ENCODE assay signal across 14 cellular contexts in genomic region chr1:99644302-99645004, GRCh38. TPM values are rescaled to one million over a fixed set of nuclear protein-coding genes. Genes with fewer than 3 reads are reported as not detected.
DNase-seq lines count a peak whose midpoint lies in the region; ATAC-seq and TF ChIP-seq lines count a peak whose summit lies in the region.
"Had no signal": no experiment of that assay in that cellular context is flagged by ENCODE, and none has a peak within 500 bp of the region (broad histone marks: within the 10 kb centered on the region; RNA-seq: fewer than 3 reads in every experiment).

No MANE protein-coding gene starts in this region.

- H3K18ac ChIP-seq in IMR-90 (ENCODE audit: low read depth, low read length), result peak overlapping the region; percentile 69; the same call in 1 of the 2 replicates

- no peak for TF ChIP-seq CTCF in IMR-90 (conservative IDR thresholded peaks at IDR 0.05; ENCODE audit: low read depth, low read length)
- TF ChIP-seq CTCF in mammary epithelial cell (conservative IDR thresholded peaks at IDR 0.05 in 1 of 2, IDR thresholded peaks at IDR 0.05 in 1 of 2; ENCODE audit: extremely low read depth in 1 of 2, insufficient read depth in 1 of 2, low read depth in 1 of 2, low read length in 2 of 2), result no peak
- no peak for TF ChIP-seq CTCF in parathyroid adenoma (IDR thresholded peaks at IDR 0.05)

- H3K9me1 ChIP-seq in IMR-90 (ENCODE audit: insufficient read depth, low read length), result peaks cover 4% of the 10 kb centered on the region; the same call in 1 of the 2 replicates

- H3K27ac ChIP-seq in IMR-90 (ENCODE audit: insufficient read depth, low read length), result no peak overlapping the region
- H3K27ac ChIP-seq in mammary epithelial cell (ENCODE audit: insufficient read depth, low read depth, low read length), result peak overlapping the region; percentile 87
- H3K27ac ChIP-seq in parathyroid adenoma, result peak overlapping the region; percentile 97

- no peak overlapping the region for H3K56ac ChIP-seq in IMR-90 (ENCODE audit: extremely low read depth, insufficient read depth, low read length)

- ATAC-seq in IMR-90 (ENCODE audit: low read depth) (no peak), HG03095 (IDR thresholded peaks at IDR 0.05; ENCODE audit: unreplicated experiment) (no peak), HG03439 (IDR thresholded peaks at IDR 0.05; ENCODE audit: unreplicated experiment) (no peak)
- ATAC-seq: mucosa of descending colon had no signal

- no peak overlapping the region for H3K4me2 ChIP-seq in IMR-90 (ENCODE audit: low read depth, low read length)
- peak overlapping the region; percentile 89 for H3K4me2 ChIP-seq in mammary epithelial cell (ENCODE audit: insufficient read depth, low read depth, low read length)
- H3K4me2 ChIP-seq in parathyroid adenoma (ENCODE audit: low read length), result peak overlapping the region; percentile 69

- H4K20me1 ChIP-seq in IMR-90 (ENCODE audit: insufficient read depth, low read length), result no peaks in the 10 kb centered on the region
- no peaks in the 10 kb centered on the region for H4K20me1 ChIP-seq in mammary epithelial cell (ENCODE audit: insufficient read depth, low read length)

- H3K4me1 ChIP-seq in IMR-90 (ENCODE audit: control insufficient read depth, insufficient read depth, low read length), result peaks cover 12% of the 10 kb centered on the region
- H3K4me1 ChIP-seq in mammary epithelial cell (ENCODE audit: insufficient read depth, low read length), result peaks cover 35% of the 10 kb centered on the region
- peaks cover 15% of the 10 kb centered on the region for H3K4me1 ChIP-seq in parathyroid adenoma

- H2AFZ ChIP-seq in IMR-90 (replicated peaks; ENCODE audit: low read length, poor library complexity), result no peak overlapping the region
- no peak overlapping the region for H2AFZ ChIP-seq in mammary epithelial cell (ENCODE audit: low read depth, low read length)
- H2AFZ ChIP-seq in parathyroid adenoma, result peak overlapping the region; percentile 86

- H2BK20ac ChIP-seq in IMR-90 (ENCODE audit: low read depth, low read length), result no peak overlapping the region; the same call in 1 of the 2 replicates

- TF ChIP-seq POLR2A in IMR-90 (IDR thresholded peaks at IDR 0.05; ENCODE audit: low read depth, low read length), result no peak

- H2BK15ac ChIP-seq in IMR-90 (ENCODE audit: low read depth, low read length), result no peak overlapping the region

- CTCF ChIA-PET in IMR-90 (lab: Yijun Ruan, JAX), result interaction anchor here (1.4 kb wide), 1 partner anchor 42 kb away, joined by 3 read pairs; no protein-coding TSS in a partner anchor
- CTCF ChIA-PET in mammary epithelial cell (lab: Charles Lee; ENCODE audit: low non-redundant PET), result no interaction called here

- H3K9me3 ChIP-seq in IMR-90 (ENCODE audit: control insufficient read depth, insufficient read depth, low read length), result no peaks in the 10 kb centered on the region
- no peaks in the 10 kb centered on the region for H3K9me3 ChIP-seq in mammary epithelial cell (replicated peaks; ENCODE audit: insufficient read depth, low read length)
- H3K9me3 ChIP-seq in parathyroid adenoma (ENCODE audit: control insufficient read depth, low read length), result no peaks in the 10 kb centered on the region
- H3K9me3 ChIP-seq: mucosa of descending colon had no signal

- H2AK5ac ChIP-seq in IMR-90 (ENCODE audit: low read depth, low read length), result peak overlapping the region; percentile 27; the same call in 1 of the 2 replicates

- peak; percentile 82 for DNase-seq in DMS79 treated with DMSO at 0.1 percent for 48 hours (lab: John Stamatoyannopoulos, UW)
- DNase-seq in IMR-90, result no peak
- DNase-seq in mammary epithelial cell, result peak; percentile 63
- DNase-seq in CD1c-positive myeloid dendritic cell (ENCODE audit: extremely low spot score), result no peak
- DNase-seq in COLO668 (lab: John Stamatoyannopoulos, UW; ENCODE audit: unreplicated experiment), result no peak
- DNase-seq: activated CD8-positive, alpha-beta memory T cell treated with anti-CD3 and anti-CD28 coated beads for 24 hours; activated naive CD4-positive, alpha-beta T cell treated with anti-CD3 and anti-CD28 coated beads, Interleukin-2, amount 50 U/mL, for 16 hours; mucosa of descending colon; NCI-H345; stimulated activated CD4-positive, alpha-beta T cell treated with anti-CD3 and anti-CD28 coated beads, Interleukin-4, amount 100 ng/mL, for 4 hours; stimulated activated naive CD4-positive, alpha-beta T cell had no signal

- no TSS peak for BruUV-seq in IMR-90 (replicated peaks; lab: Mats Ljungman, UMichigan)
- BruUV-seq in mammary epithelial cell (replicated peaks; lab: Mats Ljungman, UMichigan), result no TSS peak

- intact Hi-C loops in IMR-90 (cut with micrococcal nuclease) (no loop called here), mammary epithelial cell (cut with micrococcal nuclease) (loop anchor here (5.0 kb wide), 2 partner anchors 62 to 87 kb away; no protein-coding TSS in a partner anchor)

- no peak overlapping the region for H2BK5ac ChIP-seq in IMR-90 (ENCODE audit: low read depth, low read length, poor library complexity, severe bottlenecking)

- POLR2A ChIA-PET in IMR-90 (lab: Charles Lee; ENCODE audit: unreplicated experiment), result no interaction called here

- H3K4me3 ChIP-seq in IMR-90 (ENCODE audit: insufficient read depth, low read depth, low read length) (no peak overlapping the region), mammary epithelial cell (replicated peaks in 1 of 3; ENCODE audit: insufficient read depth in 1 of 3, low read depth in 2 of 3, low read length in 3 of 3) (no peak overlapping the region), parathyroid adenoma (ENCODE audit: low read depth, low read length) (peak overlapping the region; percentile 61)
- H3K4me3 ChIP-seq: mucosa of descending colon had no signal

- no peak overlapping the region for H3K23ac ChIP-seq in IMR-90 (ENCODE audit: low read depth, low read length)

- dilution Hi-C loops in IMR-90 (cut with HindIII; ENCODE audit: low sequenced_read_pairs, unreplicated experiment) (no loop called here), mammary epithelial cell (cut with HindIII; ENCODE audit: low sequenced_read_pairs) (no loop called here)

- TF ChIP-seq RAD21 in IMR-90 (IDR thresholded peaks at IDR 0.05; ENCODE audit: low read length), result no peak

- H3K4ac ChIP-seq in IMR-90 (ENCODE audit: low read depth, low read length), result no peak overlapping the region

- in situ Hi-C loops in IMR-90 (cut with MboI; ENCODE audit: low sequenced_read_pairs), result no loop called here
- in situ Hi-C loops in mammary epithelial cell (cut with MboI; ENCODE audit: low sequenced_read_pairs in 2 of 2), result no loop called here

- H2AK9ac ChIP-seq in IMR-90 (replicated peaks; ENCODE audit: low read depth, low read length, poor library complexity), result no peak overlapping the region

- H4K8ac ChIP-seq in IMR-90 (ENCODE audit: low read depth in 2 of 2, low read length in 2 of 2), result no peak overlapping the region

- H2BK120ac ChIP-seq in IMR-90 (ENCODE audit: low read depth, low read length), result 0 out of 2 replicates have a peak overlapping the region, but pooled peaks have one; percentile 2

- WGBS in IMR-90 (ENCODE audit: extremely low coverage in 2 of 2, insufficient read length in 1 of 2), 2 experiments, result no CpG with 5 or more reads among the region's 2 CpGs
- 11% methylated on average over 1 of the region's 2 CpGs for whole genome bisulfite sequencing in mammary epithelial cell (ENCODE audit: low coverage, missing lambda C conversion rate)

- no peak overlapping the region for H3K14ac ChIP-seq in IMR-90 (replicated peaks; ENCODE audit: low read depth, low read length)

- H4K5ac ChIP-seq in IMR-90 (ENCODE audit: low read depth, low read length), result peak overlapping the region; percentile 63; the same call in 1 of the 2 replicates

- H3K36me3 ChIP-seq in IMR-90 (ENCODE audit: control insufficient read depth, insufficient read depth, low read length), result no peaks in the 10 kb centered on the region
- no peaks in the 10 kb centered on the region for H3K36me3 ChIP-seq in mammary epithelial cell (ENCODE audit: insufficient read depth, low read length)
- no peaks in the 10 kb centered on the region for H3K36me3 ChIP-seq in parathyroid adenoma (ENCODE audit: control insufficient read depth, insufficient read depth, low read length)

- H3K79me1 ChIP-seq in IMR-90 (ENCODE audit: low read depth in 1 of 2, low read length in 2 of 2), result no peaks in the 10 kb centered on the region

- H3K79me2 ChIP-seq in mammary epithelial cell (ENCODE audit: insufficient read depth, low read length), result no peaks in the 10 kb centered on the region
- H3K79me2 ChIP-seq in parathyroid adenoma, result no peaks in the 10 kb centered on the region

- peak overlapping the region; percentile 2; the same call in 1 of the 2 replicates for H4K91ac ChIP-seq in IMR-90 (ENCODE audit: insufficient read depth, low read depth, low read length)

- H3K27me3 ChIP-seq in IMR-90 (ENCODE audit: control insufficient read depth, insufficient read depth, low read length) (no peaks in the 10 kb centered on the region), mammary epithelial cell (ENCODE audit: insufficient read depth, low read length) (no peaks in the 10 kb centered on the region), parathyroid adenoma (ENCODE audit: control insufficient read depth, insufficient read depth, low read length) (no peaks in the 10 kb centered on the region)

- H3K9ac ChIP-seq in IMR-90 (ENCODE audit: low read depth, low read length), result no peak overlapping the region
- no peak overlapping the region for H3K9ac ChIP-seq in mammary epithelial cell (ENCODE audit: insufficient read depth, low read length)
- no peak overlapping the region for H3K9ac ChIP-seq in parathyroid adenoma

TF ChIP-seq in IMR-90, 13 proteins besides CTCF, POLR2A, EP300 and RAD21 (continues in another document):
- TF ChIP-seq MXI1 (IDR thresholded peaks at IDR 0.05; ENCODE audit: borderline replicate concordance, low read depth, low read length) (no peak), SMC3 (IDR thresholded peaks at IDR 0.05; ENCODE audit: low read depth, low read length) (no peak), RCOR1 (IDR thresholded peaks at IDR 0.05; ENCODE audit: insufficient replicate concordance, low read length) (no peak), RFX5 (IDR thresholded peaks at IDR 0.05; ENCODE audit: low read depth, low read length) (no peak), ELK1 (IDR thresholded peaks at IDR 0.05; ENCODE audit: borderline replicate concordance, low read depth, low read length) (no peak)

RNA-seq across cellular contexts. Expression of gene PALMD, which starts 1.5 kb away (rescaled TPM):
- 0.72 and 1.1 TPM in 2 replicates for total RNA-seq in IMR-90 (2012; rRNA removed)
- 0.34 and 0.51 TPM in 2 replicates for polyA plus RNA-seq in IMR-90 (2012; rRNA removed)
- polyA plus RNA-seq in IMR-90 (2012; cell fraction: cytosol; rRNA removed), result 0.08 and 0.11 TPM in 2 replicates
- polyA plus RNA-seq in IMR-90 (2012; cell fraction: nucleus; rRNA removed; ENCODE audit: low replicate concordance), result 0.14 and 1.2 TPM in 2 replicates
- total RNA-seq in mammary epithelial cell, result 10 to 100 TPM in 1 of 2 donors, 1 to 10 TPM in 1; 2.7 to 36.7 TPM
- polyA plus RNA-seq in mammary epithelial cell, result 1.7 TPM
- polyA minus RNA-seq in mammary epithelial cell, result 2.6 TPM

Comparison
In these comparisons a context has a peak if more than half of its experiments do, and no peak if none do; other contexts are left out.
1. DNase-seq: peak in DMS79 treated with DMSO at 0.1 percent for 48 hours (single experiment) and mammary epithelial cell (single experiment); none in IMR-90 (single experiment), CD1c-positive myeloid dendritic cell (single experiment) and COLO668 (single experiment).